ENCODE assay signal across 21 cellular contexts in the genomic region with DNA sequence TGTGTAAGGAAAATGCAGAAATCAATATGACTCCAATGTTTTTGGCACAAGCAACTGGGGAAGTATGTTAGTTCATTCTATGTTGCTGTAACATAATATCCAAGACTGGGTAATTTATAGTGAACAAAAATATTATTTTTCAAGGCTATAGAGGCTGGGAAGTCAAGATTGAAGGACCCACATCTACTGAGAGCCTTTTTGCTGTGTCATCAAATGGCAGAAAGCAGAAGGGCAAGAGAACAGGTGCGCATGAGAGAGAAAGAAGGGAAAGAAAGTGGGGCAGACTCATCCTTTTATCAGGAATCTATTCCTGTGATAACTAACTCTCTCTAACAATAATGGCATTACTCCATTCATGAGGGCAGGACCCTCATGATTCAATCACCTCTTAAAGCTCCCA.
"Had no signal": no experiment of that assay in that cellular context is flagged by ENCODE, and none has a peak within 500 bp of the region (broad histone marks: within the 10 kb centered on the region; RNA-seq: fewer than 3 reads in every experiment).

No MANE protein-coding gene starts in this region.

- DNase-seq: KBM-7, MV-4-11, NCI-H1048, NCI-H1105, NCI-H1417, NCI-H1436 treated with DMSO at 0.1 percent for 48 hours, NCI-H1694, NCI-H187 treated with DMSO at 0.1 percent for 48 hours, NCI-H2029 treated with DMSO at 0.1 percent for 48 hours, NCI-H345, NCI-H446 treated with DMSO at 0.1 percent for 48 hours, NCI-H510A treated with DMSO at 0.1 percent for 48 hours, NCI-H526, PC-3, SHP77, SK-N-SH, SW 1271, T-cell had no signal

- H3K27ac ChIP-seq: RWPE1 had no signal

- H3K9me3 ChIP-seq: SK-N-SH had no signal

- H3K9ac ChIP-seq: SK-N-SH had no signal

- H3K36me3 Mint-ChIP-seq: IgD-negative memory B cell, T-cell had no signal

- H3K27me3 Mint-ChIP-seq: IgD-negative memory B cell, T-cell had no signal

- H3K4me3 Mint-ChIP-seq: IgD-negative memory B cell, T-cell had no signal

- H3K4me1 Mint-ChIP-seq: IgD-negative memory B cell, T-cell had no signal

- ATAC-seq: Panc1, PC-3, T-cell had no signal

- H3K4me2 ChIP-seq: SK-N-SH had no signal

- H3K27ac Mint-ChIP-seq: IgD-negative memory B cell, T-cell had no signal
